1 cellular context compared by ENCODE assay signal in the genomic region with DNA sequence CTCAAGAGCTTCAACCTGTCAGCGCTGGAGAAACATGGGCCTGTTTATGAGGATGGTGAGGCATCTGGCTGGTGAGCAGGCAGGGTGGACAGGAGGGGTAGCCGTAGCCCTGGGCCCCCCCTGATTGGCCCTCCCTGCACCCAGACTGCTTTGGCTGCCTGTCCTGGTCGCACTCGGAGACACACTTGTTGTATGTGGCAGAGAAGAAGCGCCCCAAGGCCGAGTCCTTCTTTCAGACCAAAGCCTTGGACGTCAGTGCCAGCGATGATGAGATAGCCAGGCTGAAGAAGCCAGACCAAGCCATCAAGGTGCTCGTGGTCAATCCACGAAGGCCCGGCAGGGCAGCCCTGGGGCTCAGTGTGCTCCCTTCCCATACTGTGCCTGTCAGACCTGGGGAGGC.
TF ChIP-seq lines count a peak whose summit lies in the region.

No MANE protein-coding gene starts in this region.

TF ChIP-seq in GM12878, 131 proteins besides CTCF, POLR2A, EP300 and RAD21:
- TF ChIP-seq MTA3 (IDR thresholded peaks at IDR 0.05; ENCODE audit: borderline replicate concordance, low read length), result no peak
- TF ChIP-seq CBX3 (IDR thresholded peaks at IDR 0.05; ENCODE audit: borderline replicate concordance, low read depth), result no peak
